ENCODE assay signal across 1 cellular context in genomic region chr1:52056110-52056936, GRCh38.
TF ChIP-seq lines count a peak whose summit lies in the region.

Gene BTF3L4, plus strand, starts transcription at chr1:52056295. Its CDS starts 3,553 bp downstream, at chr1:52059848.

TF ChIP-seq in HepG2, 621 proteins besides CTCF, POLR2A, EP300 and RAD21 (continued from another document and continues in another):
- TF ChIP-seq E2F1 (CRISPR knock-in tag; IDR thresholded peaks at IDR 0.05) (peak; percentile 81; the same call in 1 of the 2 replicates), ZNF629 (CRISPR knock-in tag; conservative IDR thresholded peaks at IDR 0.05) (peak; percentile 98), AGO1 (IDR thresholded peaks at IDR 0.05; ENCODE audit: low read depth, low read length, poor library complexity, severe bottlenecking) (no peak), POLR2AphosphoS5 (IDR thresholded peaks at IDR 0.05; ENCODE audit: low read depth, low read length) (peak; percentile 61), SIX1 (CRISPR knock-in tag; IDR thresholded peaks at IDR 0.05; ENCODE audit: borderline replicate concordance) (no peak), ZNF230 (CRISPR knock-in tag; IDR thresholded peaks at IDR 0.05) (no peak; the same call in 1 of the 2 replicates), TRIM22 (IDR thresholded peaks at IDR 0.05) (no peak), CHD2 (IDR thresholded peaks at IDR 0.05; ENCODE audit: low read depth, low read length) (no peak), ZNF383 (CRISPR knock-in tag; IDR thresholded peaks at IDR 0.05; ENCODE audit: borderline replicate concordance) (no peak), ZNF350 (CRISPR knock-in tag; IDR thresholded peaks at IDR 0.05; ENCODE audit: borderline replicate concordance, low read depth) (peak; percentile 83; the same call in 1 of the 2 replicates), ZNF451 (CRISPR knock-in tag; IDR thresholded peaks at IDR 0.05) (no peak), KAT8 (CRISPR knock-in tag; IDR thresholded peaks at IDR 0.05) (no peak; the same call in 1 of the 2 replicates), ZNF138 (CRISPR knock-in tag; IDR thresholded peaks at IDR 0.05; ENCODE audit: low read depth) (no peak), ZNF570 (CRISPR knock-in tag; IDR thresholded peaks at IDR 0.05; ENCODE audit: borderline replicate concordance) (no peak), ZNF101 (CRISPR knock-in tag; IDR thresholded peaks at IDR 0.05; ENCODE audit: borderline replicate concordance, low read depth) (no peak), ZNF274 (CRISPR knock-in tag; IDR thresholded peaks at IDR 0.05) (peak; percentile 82), ZNF12 (CRISPR knock-in tag; IDR thresholded peaks at IDR 0.05) (no peak), ZNF260 (CRISPR knock-in tag; IDR thresholded peaks at IDR 0.05; ENCODE audit: borderline replicate concordance, low read depth) (no peak), JDP2 (CRISPR knock-in tag; IDR thresholded peaks at IDR 0.05; ENCODE audit: borderline replicate concordance) (no peak; the same call in 1 of the 2 replicates), ISL2 (CRISPR knock-in tag; IDR thresholded peaks at IDR 0.05) (0 out of 2 replicates have a peak, but pooled peaks have one; percentile 35), ZNF577 (CRISPR knock-in tag; IDR thresholded peaks at IDR 0.05; ENCODE audit: borderline replicate concordance, low read depth) (no peak), ZNF496 (CRISPR knock-in tag; IDR thresholded peaks at IDR 0.05; ENCODE audit: insufficient replicate concordance) (no peak), ZNF850 (CRISPR knock-in tag; conservative IDR thresholded peaks at IDR 0.05) (no peak), PATZ1 (CRISPR knock-in tag; IDR thresholded peaks at IDR 0.05) (peak; percentile 35), ZNF460 (CRISPR knock-in tag; IDR thresholded peaks at IDR 0.05; ENCODE audit: borderline replicate concordance) (no peak; the same call in 1 of the 2 replicates), SSRP1 (CRISPR knock-in tag; IDR thresholded peaks at IDR 0.05) (no peak), ZNF232 (CRISPR knock-in tag; IDR thresholded peaks at IDR 0.05; ENCODE audit: borderline replicate concordance) (peak; percentile 41; the same call in 1 of the 2 replicates), RBFOX2 (IDR thresholded peaks at IDR 0.05; ENCODE audit: low read depth, low read length) (peak; percentile 91), ZMYM2 (CRISPR knock-in tag; IDR thresholded peaks at IDR 0.05) (peak; percentile 51; the same call in 1 of the 2 replicates), MAF1 (CRISPR knock-in tag; IDR thresholded peaks at IDR 0.05; ENCODE audit: borderline replicate concordance) (no peak), ZNF546 (CRISPR knock-in tag; conservative IDR thresholded peaks at IDR 0.05) (no peak; the same call in 1 of the 2 replicates), ZNF878 (CRISPR knock-in tag; IDR thresholded peaks at IDR 0.05) (peak; percentile 65; the same call in 1 of the 2 replicates), ZNF7 (CRISPR knock-in tag; IDR thresholded peaks at IDR 0.05) (no peak), NFKBIZ (CRISPR knock-in tag; IDR thresholded peaks at IDR 0.05) (no peak), ZNF512 (CRISPR knock-in tag; IDR thresholded peaks at IDR 0.05) (0 out of 2 replicates have a peak, but pooled peaks have one; percentile 48), MTA1 (CRISPR knock-in tag; IDR thresholded peaks at IDR 0.05; ENCODE audit: borderline replicate concordance) (no peak), PRDM15 (CRISPR knock-in tag; IDR thresholded peaks at IDR 0.05) (0 out of 2 replicates have a peak, but pooled peaks have one; percentile 29)
- TF ChIP-seq, protein P1, sequence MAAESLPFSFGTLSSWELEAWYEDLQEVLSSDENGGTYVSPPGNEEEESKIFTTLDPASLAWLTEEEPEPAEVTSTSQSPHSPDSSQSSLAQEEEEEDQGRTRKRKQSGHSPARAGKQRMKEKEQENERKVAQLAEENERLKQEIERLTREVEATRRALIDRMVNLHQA (CRISPR knock-in tag; IDR thresholded peaks at IDR 0.05), result no peak
- TF ChIP-seq, protein P2, sequence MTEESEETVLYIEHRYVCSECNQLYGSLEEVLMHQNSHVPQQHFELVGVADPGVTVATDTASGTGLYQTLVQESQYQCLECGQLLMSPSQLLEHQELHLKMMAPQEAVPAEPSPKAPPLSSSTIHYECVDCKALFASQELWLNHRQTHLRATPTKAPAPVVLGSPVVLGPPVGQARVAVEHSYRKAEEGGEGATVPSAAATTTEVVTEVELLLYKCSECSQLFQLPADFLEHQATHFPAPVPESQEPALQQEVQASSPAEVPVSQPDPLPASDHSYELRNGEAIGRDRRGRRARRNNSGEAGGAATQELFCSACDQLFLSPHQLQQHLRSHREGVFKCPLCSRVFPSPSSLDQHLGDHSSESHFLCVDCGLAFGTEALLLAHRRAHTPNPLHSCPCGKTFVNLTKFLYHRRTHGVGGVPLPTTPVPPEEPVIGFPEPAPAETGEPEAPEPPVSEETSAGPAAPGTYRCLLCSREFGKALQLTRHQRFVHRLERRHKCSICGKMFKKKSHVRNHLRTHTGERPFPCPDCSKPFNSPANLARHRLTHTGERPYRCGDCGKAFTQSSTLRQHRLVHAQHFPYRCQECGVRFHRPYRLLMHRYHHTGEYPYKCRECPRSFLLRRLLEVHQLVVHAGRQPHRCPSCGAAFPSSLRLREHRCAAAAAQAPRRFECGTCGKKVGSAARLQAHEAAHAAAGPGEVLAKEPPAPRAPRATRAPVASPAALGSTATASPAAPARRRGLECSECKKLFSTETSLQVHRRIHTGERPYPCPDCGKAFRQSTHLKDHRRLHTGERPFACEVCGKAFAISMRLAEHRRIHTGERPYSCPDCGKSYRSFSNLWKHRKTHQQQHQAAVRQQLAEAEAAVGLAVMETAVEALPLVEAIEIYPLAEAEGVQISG (CRISPR knock-in tag; IDR thresholded peaks at IDR 0.05), result peak; percentile 74; the same call in 1 of the 2 replicates
- TF ChIP-seq, protein P3, sequence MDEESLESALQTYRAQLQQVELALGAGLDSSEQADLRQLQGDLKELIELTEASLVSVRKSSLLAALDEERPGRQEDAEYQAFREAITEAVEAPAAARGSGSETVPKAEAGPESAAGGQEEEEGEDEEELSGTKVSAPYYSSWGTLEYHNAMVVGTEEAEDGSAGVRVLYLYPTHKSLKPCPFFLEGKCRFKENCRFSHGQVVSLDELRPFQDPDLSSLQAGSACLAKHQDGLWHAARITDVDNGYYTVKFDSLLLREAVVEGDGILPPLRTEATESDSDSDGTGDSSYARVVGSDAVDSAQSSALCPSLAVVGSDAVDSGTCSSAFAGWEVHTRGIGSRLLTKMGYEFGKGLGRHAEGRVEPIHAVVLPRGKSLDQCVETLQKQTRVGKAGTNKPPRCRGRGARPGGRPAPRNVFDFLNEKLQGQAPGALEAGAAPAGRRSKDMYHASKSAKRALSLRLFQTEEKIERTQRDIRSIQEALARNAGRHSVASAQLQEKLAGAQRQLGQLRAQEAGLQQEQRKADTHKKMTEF (CRISPR knock-in tag; IDR thresholded peaks at IDR 0.05), result peak; percentile 33; the same call in 1 of the 2 replicates
- TF ChIP-seq, protein P4, sequence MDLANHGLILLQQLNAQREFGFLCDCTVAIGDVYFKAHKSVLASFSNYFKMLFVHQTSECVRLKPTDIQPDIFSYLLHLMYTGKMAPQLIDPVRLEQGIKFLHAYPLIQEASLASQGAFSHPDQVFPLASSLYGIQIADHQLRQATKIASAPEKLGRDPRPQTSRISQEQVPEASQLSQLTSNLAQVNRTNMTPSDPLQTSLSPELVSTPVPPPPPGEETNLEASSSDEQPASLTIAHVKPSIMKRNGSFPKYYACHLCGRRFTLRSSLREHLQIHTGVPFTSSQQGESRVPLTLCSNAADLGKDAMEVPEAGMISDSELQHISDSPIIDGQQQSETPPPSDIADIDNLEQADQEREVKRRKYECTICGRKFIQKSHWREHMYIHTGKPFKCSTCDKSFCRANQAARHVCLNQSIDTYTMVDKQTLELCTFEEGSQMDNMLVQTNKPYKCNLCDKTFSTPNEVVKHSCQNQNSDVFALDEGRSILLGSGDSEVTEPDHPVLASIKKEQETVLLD (CRISPR knock-in tag; IDR thresholded peaks at IDR 0.05; ENCODE audit: low read depth), result peak; percentile 61
- TF ChIP-seq, protein P5, sequence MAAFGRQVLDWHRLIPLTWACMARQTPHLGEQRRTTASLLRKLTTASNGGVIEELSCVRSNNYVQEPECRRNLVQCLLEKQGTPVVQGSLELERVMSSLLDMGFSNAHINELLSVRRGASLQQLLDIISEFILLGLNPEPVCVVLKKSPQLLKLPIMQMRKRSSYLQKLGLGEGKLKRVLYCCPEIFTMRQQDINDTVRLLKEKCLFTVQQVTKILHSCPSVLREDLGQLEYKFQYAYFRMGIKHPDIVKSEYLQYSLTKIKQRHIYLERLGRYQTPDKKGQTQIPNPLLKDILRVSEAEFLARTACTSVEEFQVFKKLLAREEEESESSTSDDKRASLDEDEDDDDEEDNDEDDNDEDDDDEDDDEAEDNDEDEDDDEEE (CRISPR knock-in tag; IDR thresholded peaks at IDR 0.05), result no peak
